In the genomic region with DNA sequence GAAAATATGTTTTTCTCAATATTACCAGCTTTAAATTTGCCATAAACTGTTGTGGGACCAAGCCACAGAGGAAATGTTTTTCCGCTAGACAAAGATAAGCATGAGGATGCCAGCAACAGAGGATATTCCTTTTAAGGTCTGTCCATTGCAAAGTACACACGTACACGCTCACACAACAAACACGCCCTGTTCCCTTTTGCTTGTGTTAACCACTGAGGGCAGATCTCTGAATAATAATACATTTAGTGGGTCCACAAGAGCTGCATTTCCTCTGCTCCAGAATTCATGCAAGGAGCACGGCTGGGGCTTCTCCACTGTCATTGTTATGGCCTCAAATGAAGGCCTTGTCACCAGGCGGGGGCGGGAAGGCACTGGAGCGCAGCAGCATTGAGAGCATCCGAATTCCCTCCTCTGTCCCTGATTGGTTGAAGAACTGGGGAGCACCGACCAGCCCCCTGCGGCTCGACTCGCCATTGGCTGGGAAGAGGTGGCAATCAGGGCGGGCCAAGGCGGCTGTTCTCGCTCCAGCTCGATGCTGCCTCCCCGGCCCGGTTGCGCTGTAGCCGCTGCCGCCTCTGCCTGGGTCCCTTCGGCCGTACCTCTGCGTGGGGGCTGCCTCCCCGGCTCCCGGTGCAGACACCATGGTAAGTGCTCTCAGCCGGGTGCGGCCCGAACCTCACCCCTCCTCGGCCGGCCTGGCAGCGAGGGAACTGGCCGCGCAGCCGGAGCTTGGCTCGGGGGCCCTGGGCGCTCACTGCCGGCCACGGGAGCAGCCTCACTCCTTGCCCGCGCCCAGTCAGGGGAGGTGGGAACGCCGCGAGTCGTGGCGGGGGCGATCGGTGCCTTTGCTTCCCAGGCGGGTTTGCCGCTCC, we compare ENCODE assay signal across 8 cellular contexts. TPM values are rescaled to one million over a fixed set of nuclear protein-coding genes. Genes with fewer than 3 reads are reported as not detected.
DNase-seq lines count a peak whose midpoint lies in the region; ATAC-seq, FAIRE-seq and TF ChIP-seq lines count a peak whose summit lies in the region.

GUCY1B1 (plus strand) TSS at position 522 of the 872 bp plus-strand sequence; CDS start at position 642, 120 bp downstream.

- no peaks in the 10 kb centered on the region; the same call in 1 of the 2 replicates for H3K9me2 ChIP-seq in GM23338 (ENCODE audit: insufficient read depth)

- no peaks in the 10 kb centered on the region for H3K36me3 ChIP-seq in GM23338 (ENCODE audit: insufficient read depth)
- no peaks in the 10 kb centered on the region for H3K36me3 ChIP-seq in keratinocyte (ENCODE audit: control insufficient read depth in 2 of 2, extremely low read depth in 1 of 2, insufficient read depth in 2 of 2, low read length in 2 of 2)

- H3K4me2 ChIP-seq in GM23338 (peak within 1 kb of the TSS; percentile 85), keratinocyte (ENCODE audit: control insufficient read depth, extremely low read depth, insufficient read depth, low read depth, low read length) (peak within 1 kb of the TSS; percentile 58)

- no peaks in the 10 kb centered on the region for H3K9me1 ChIP-seq in keratinocyte (ENCODE audit: control insufficient read depth, extremely low read depth, insufficient read depth, low read length)

- H3K27me3 ChIP-seq in GM23338 (ENCODE audit: insufficient read depth) (peaks cover 31% of the 10 kb centered on the region), keratinocyte (ENCODE audit: control insufficient read depth, extremely low read depth, insufficient read depth, low read length) (peaks cover 18% of the 10 kb centered on the region)

- no peaks in the 10 kb centered on the region for H3K36me3 Mint-ChIP-seq in GM23338 (ENCODE audit: low read depth)

- peak within 1 kb of the TSS; percentile 72 for H3K4me3 Mint-ChIP-seq in GM23338

- H3K27ac ChIP-seq in GM23338 (ENCODE audit: low read depth) (no peak within 1 kb of the TSS), keratinocyte (ENCODE audit: control insufficient read depth, insufficient read depth, low read length) (no peak within 1 kb of the TSS)

- no peaks in the 10 kb centered on the region for H3F3A ChIP-seq in GM23338 (replicated peaks; ENCODE audit: low read depth)

- peak; percentile 92 for ATAC-seq in GM23338

- peaks cover 10% of the 10 kb centered on the region for H3K27me3 Mint-ChIP-seq in GM23338 (ENCODE audit: insufficient read depth, low read depth, poor library complexity)

- dilution Hi-C loops in keratinocyte (cut with MboI; ENCODE audit: extremely low pct_ligation_motif_present, low sequenced_read_pairs) = no loop called here

- H3K9me3 ChIP-seq in keratinocyte (ENCODE audit: control insufficient read depth, low read depth, low read length) = no peaks in the 10 kb centered on the region

- TF ChIP-seq CTCF in GM23338 (conservative IDR thresholded peaks at IDR 0.05; ENCODE audit: low read depth in 2 of 2) (peak in 1 of 2 experiments; percentile 18; a peak in 2 of 4 replicates), LNCaP clone FGC (IDR thresholded peaks at IDR 0.05; ENCODE audit: control insufficient read depth, extremely low read depth, insufficient read depth) (0 out of 2 replicates have a peak, but pooled peaks have one; percentile 6), choroid plexus epithelial cell (conservative IDR thresholded peaks at IDR 0.05; ENCODE audit: low read depth, low read length) (peak; percentile 50), keratinocyte (optimal IDR thresholded peaks at IDR 0.05 in 1 of 3, IDR thresholded peaks at IDR 0.05 in 1 of 3, conservative IDR thresholded peaks at IDR 0.05 in 1 of 3; ENCODE audit: extremely low read depth in 1 of 3, insufficient read depth in 2 of 3, low read length in 3 of 3) (peak in 1 of 3 experiments; percentile 43)

- peak within 1 kb of the TSS; percentile 65 for H3K4me3 ChIP-seq in GM23338
- peak within 1 kb of the TSS; percentile 46 for H3K4me3 ChIP-seq in LNCaP clone FGC (ENCODE audit: low read depth, low read length)
- peak within 1 kb of the TSS; percentile 66 for H3K4me3 ChIP-seq in choroid plexus epithelial cell (ENCODE audit: low read depth, low read length)
- peak within 1 kb of the TSS in 2 of 3 experiments; percentile 27 to 49 for H3K4me3 ChIP-seq in keratinocyte (ENCODE audit: control insufficient read depth in 2 of 3, extremely low read depth in 1 of 3, insufficient read depth in 2 of 3, low read depth in 1 of 3, low read length in 3 of 3)

- peak within 1 kb of the TSS; percentile 92 for H2AFZ ChIP-seq in GM23338
- peak within 1 kb of the TSS; percentile 19 for H2AFZ ChIP-seq in keratinocyte (ENCODE audit: control insufficient read depth, low read length)

- H3K79me2 ChIP-seq in GM23338 (replicated peaks; ENCODE audit: insufficient read depth) (no peaks in the 10 kb centered on the region), keratinocyte (ENCODE audit: control insufficient read depth, insufficient read depth, low read length) (no peaks in the 10 kb centered on the region)

- H4K20me1 ChIP-seq in GM23338 (replicated peaks; ENCODE audit: insufficient read depth) = no peaks in the 10 kb centered on the region
- H4K20me1 ChIP-seq in keratinocyte (ENCODE audit: control insufficient read depth, extremely low read depth, insufficient read depth, low read length) = no peaks in the 10 kb centered on the region

- DNase-seq in GM04504 (ENCODE audit: low read depth) (peak; percentile 80), GM23338 (ENCODE audit: low spot score) (peak; percentile 95), LNCaP clone FGC (ENCODE audit: low read depth) (peak; percentile 30), choroid plexus epithelial cell (ENCODE audit: low read depth) (peak; percentile 96), keratinocyte (ENCODE audit: low read depth, low spot score) (no peak), GF-D8 (lab: John Stamatoyannopoulos, UW) (no peak)
- DNase-seq in activated CD4-positive, alpha-beta T cell treated with anti-CD3 and anti-CD28 coated beads for 24 hours (ENCODE audit: low read depth in 2 of 2) = peak; percentile 47 to 48
- peak; percentile 57 for DNase-seq in stimulated activated CD4-positive, alpha-beta T cell treated with anti-CD3 and anti-CD28 coated beads, Interleukin-12 subunit alpha, Interleukin-12 subunit beta, amount 100 ng/mL, for 4 hours

- no peaks in the 10 kb centered on the region; the same call in 1 of the 3 replicates for H3K9me3 Mint-ChIP-seq in GM23338

- 0 out of 2 replicates have a peak, but pooled peaks cover 4% of the 10 kb centered on the region for H3K4me1 ChIP-seq in GM23338 (ENCODE audit: insufficient read depth)
- H3K4me1 ChIP-seq in keratinocyte (ENCODE audit: control insufficient read depth, extremely low read depth, insufficient read depth, low read length) = no peaks in the 10 kb centered on the region

- peaks cover 9% of the 10 kb centered on the region for H3K4me1 Mint-ChIP-seq in GM23338

- FAIRE-seq in keratinocyte (lab: Jason Lieb, UNC) = no peak

- no peak within 1 kb of the TSS for H3K27ac Mint-ChIP-seq in GM23338

- no peak within 1 kb of the TSS for H3K9ac ChIP-seq in keratinocyte (ENCODE audit: control insufficient read depth, extremely low read depth, insufficient read depth, low read length)

TF ChIP-seq in GM23338, 12 proteins besides CTCF, POLR2A, EP300 and RAD21:
- TF ChIP-seq EZH2phosphoT487 (IDR thresholded peaks at IDR 0.05; ENCODE audit: unreplicated experiment) (no peak), POLR2AphosphoS5 (IDR thresholded peaks at IDR 0.05; ENCODE audit: low read depth) (0 out of 2 replicates have a peak, but pooled peaks have one; percentile 26), EZH2 (IDR thresholded peaks at IDR 0.05; ENCODE audit: low read depth, unreplicated experiment) (no peak)
- TF ChIP-seq, protein P1, sequence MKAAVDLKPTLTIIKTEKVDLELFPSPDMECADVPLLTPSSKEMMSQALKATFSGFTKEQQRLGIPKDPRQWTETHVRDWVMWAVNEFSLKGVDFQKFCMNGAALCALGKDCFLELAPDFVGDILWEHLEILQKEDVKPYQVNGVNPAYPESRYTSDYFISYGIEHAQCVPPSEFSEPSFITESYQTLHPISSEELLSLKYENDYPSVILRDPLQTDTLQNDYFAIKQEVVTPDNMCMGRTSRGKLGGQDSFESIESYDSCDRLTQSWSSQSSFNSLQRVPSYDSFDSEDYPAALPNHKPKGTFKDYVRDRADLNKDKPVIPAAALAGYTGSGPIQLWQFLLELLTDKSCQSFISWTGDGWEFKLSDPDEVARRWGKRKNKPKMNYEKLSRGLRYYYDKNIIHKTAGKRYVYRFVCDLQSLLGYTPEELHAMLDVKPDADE (IDR thresholded peaks at IDR 0.05) = no peak

RNA-seq across cellular contexts. Expression of gene GUCY1B1, which starts in this region (rescaled TPM):
- 4.3 TPM in 2 replicates for total RNA-seq in GM23338 (2014; rRNA removed; shearing (Covaris generic))
- polyA plus RNA-seq in GM23338 (2016; fragmentation: Nextera tagmentation; extraction: Ambion mirVana) = 2.3 and 2.6 TPM in 2 replicates
- polyA plus RNA-seq in keratinocyte = 0.05 to 0.09 TPM (median 0.08 TPM) in 3 replicates
- 0.31 TPM for polyA plus RNA-seq in keratinocyte (2011; ENCODE audit: low read depth)
- 0.16 and 0.29 TPM in 2 replicates for polyA plus RNA-seq in keratinocyte (2011; cell fraction: cytosol; rRNA removed)
- 0.20 and 0.21 TPM in 2 replicates for polyA plus RNA-seq in keratinocyte (2011; cell fraction: nucleus; rRNA removed)
- polyA plus RNA-seq in keratinocyte (2012; ENCODE audit: low replicate concordance) = 0.41 TPM in 1 of 2 replicates, not detected in the other
- 0.06 to 0.36 TPM in 2 of 3 replicates, not detected in the other for polyA minus RNA-seq in keratinocyte
- polyA minus RNA-seq in keratinocyte (2011; cell fraction: cytosol; rRNA and poly(A)+ RNA removed) = not detected
- 0.21 and 0.47 TPM in 2 replicates for polyA minus RNA-seq in keratinocyte (2011; cell fraction: nucleus; rRNA and poly(A)+ RNA removed)

Comparison
In these comparisons a context has a peak if more than half of its experiments do, and no peak if none do; other contexts are left out.
1. DNase-seq: peak in GM04504 (single experiment), GM23338 (single experiment), LNCaP clone FGC (single experiment), activated CD4-positive, alpha-beta T cell treated with anti-CD3 and anti-CD28 coated beads for 24 hours (2 of 2), choroid plexus epithelial cell (single experiment) and stimulated activated CD4-positive, alpha-beta T cell treated with anti-CD3 and anti-CD28 coated beads, Interleukin-12 subunit alpha, Interleukin-12 subunit beta, amount 100 ng/mL, for 4 hours (single experiment); none in keratinocyte (single experiment) and GF-D8 (single experiment).
2. Peak in every context shown above with its lines, with median percentiles within 50 percentile points of each other: H3K4me3 ChIP-seq.